25 cellular contexts compared by ENCODE assay signal in the genomic region with DNA sequence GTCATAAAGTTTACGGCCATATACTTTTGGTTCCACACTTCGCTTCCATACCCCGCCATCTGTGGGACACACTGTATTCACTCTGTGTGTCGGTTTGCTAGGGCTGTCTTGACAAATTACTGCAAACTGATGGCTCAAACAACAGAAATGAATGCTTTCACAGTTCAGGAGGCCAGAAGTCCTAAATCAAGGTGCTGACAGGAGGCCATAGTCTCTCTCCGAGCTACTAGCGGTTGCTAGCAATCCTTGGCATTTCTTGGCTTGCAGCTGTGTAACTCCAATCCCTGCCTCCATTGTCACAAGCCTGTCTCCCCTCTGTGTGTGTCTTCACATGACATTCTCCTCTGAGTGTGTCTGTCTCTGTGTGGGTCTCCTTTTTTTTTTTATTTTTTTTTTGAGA. TPM values are rescaled to one million over a fixed set of nuclear protein-coding genes. Genes with fewer than 3 reads are reported as not detected.
DNase-seq lines count a peak whose midpoint lies in the region; ATAC-seq, FAIRE-seq and TF ChIP-seq lines count a peak whose summit lies in the region.
"Had no signal": no experiment of that assay in that cellular context is flagged by ENCODE, and none has a peak within 500 bp of the region (broad histone marks: within the 10 kb centered on the region; RNA-seq: fewer than 3 reads in every experiment).

No MANE protein-coding gene starts in this region.

- H3K4me1 ChIP-seq in right cardiac atrium (ENCODE audit: control insufficient read depth, insufficient read depth, low read length) (peaks cover 6% of the 10 kb centered on the region), transverse colon (peaks cover 0 to 18% (median 6%) of the 10 kb centered on the region in 4 donors), pancreas (no peaks in the 10 kb centered on the region)

- no peaks in the 10 kb centered on the region for H3K36me3 ChIP-seq in transverse colon
- no peaks in the 10 kb centered on the region for H3K36me3 ChIP-seq in pancreas

- no peak overlapping the region for H3K4me3 ChIP-seq in right cardiac atrium (ENCODE audit: low read length)
- no peak overlapping the region for H3K4me3 ChIP-seq in transverse colon
- H3K4me3 ChIP-seq in pancreas: no peak overlapping the region

- H3K27ac ChIP-seq in right cardiac atrium (ENCODE audit: low read length) (peak overlapping the region; percentile 59), transverse colon (peak overlapping the region; percentile 19 to 94 (median 83)), pancreas (no peak overlapping the region)

- DNase-seq in right cardiac atrium: no peak
- DNase-seq in cardiac septum (ENCODE audit: low spot score): no peak
- DNase-seq in medulla oblongata (ENCODE audit: extremely low spot score): peak; percentile 65
- DNase-seq in renal cortical epithelial cell (ENCODE audit: low read depth): peak; percentile 41
- no peak for DNase-seq in transverse colon
- no peak for DNase-seq in pancreas
- DNase-seq in nucleus accumbens (lab: John Stamatoyannopoulos, UW): no peak
- DNase-seq in NCI-H2171 (lab: John Stamatoyannopoulos, UW): no peak
- DNase-seq: GOT3, HCEC 1CT, IMR-90, NCI-H1417, NCI-H1694 treated with DMSO at 0.1 percent for 48 hours, NCI-H2081 treated with DMSO at 0.1 percent for 48 hours, NCI-H446, NCI-H526, OCI-M1 had no signal

- TF ChIP-seq CTCF in transverse colon (IDR thresholded peaks at IDR 0.05): no peak
- TF ChIP-seq CTCF in pancreas (IDR thresholded peaks at IDR 0.05): no peak

- no peaks in the 10 kb centered on the region for H3K9me3 ChIP-seq in right cardiac atrium (ENCODE audit: control insufficient read depth, low read length)
- no peaks in the 10 kb centered on the region for H3K9me3 ChIP-seq in transverse colon
- H3K9me3 ChIP-seq in pancreas: no peaks in the 10 kb centered on the region

- WGBS in right cardiac atrium: 67% methylated on average over 6 of the region's 6 CpGs
- WGBS in transverse colon (ENCODE audit: low coverage in 1 of 2), 2 donors: 75 to 85% methylated on average over 5 to 6 of the region's 6 CpGs
- 81 to 87% methylated on average over 6 of the region's 6 CpGs for WGBS in pancreas, 2 donors

- H3K27me3 ChIP-seq in right cardiac atrium (ENCODE audit: control insufficient read depth, insufficient read depth): no peaks in the 10 kb centered on the region
- no peaks in the 10 kb centered on the region for H3K27me3 ChIP-seq in transverse colon
- no peaks in the 10 kb centered on the region for H3K27me3 ChIP-seq in pancreas

- intact Hi-C loops in right cardiac atrium (cut with DNase I) (no loop called here), cardiac septum (cut with DNase I) (no loop called here), transverse colon (cut with DNase I; ENCODE audit: low total_unique reads) (no loop called here), pancreas (cut with DNase I) (no loop called here)

- no peak for TF ChIP-seq POLR2A in transverse colon (IDR thresholded peaks at IDR 0.05)

- FAIRE-seq in pancreas (lab: Jason Lieb, UNC): no peak
- FAIRE-seq: A204.1, G401.6, GM12892, GM18507, HTR-8/SVneo, RCC 7860 had no signal

- TF ChIP-seq EP300 in transverse colon (IDR thresholded peaks at IDR 0.05; ENCODE audit: low read depth): no peak

- ATAC-seq in right cardiac atrium (no peak), pancreas (no peak)

- in situ Hi-C loops in transverse colon (cut with MboI; ENCODE audit: low pct_ligation_motif_present in 1 of 4, low pct_unique_long_range_greater_than_20kb in 1 of 4, low sequenced_read_pairs in 3 of 4): no loop called here

RNA-seq across cellular contexts. Expression of gene BMPR1A, which starts 29.0 kb away (rescaled TPM):
- total RNA-seq in right cardiac atrium (10 to 100 TPM; 60.4 to 92.0 (median 65.6) TPM), cardiac septum (60.0 TPM), renal cortical epithelial cell (57.0 and 92.9 TPM in 2 replicates), transverse colon (10 to 100 TPM; 29.3 to 45.2 (median 38.0) TPM), pancreas (10 to 100 TPM in 5 of 6 donors, 1 to 10 TPM in 1; 9.9 to 22.3 (median 13.5) TPM)
- polyA plus RNA-seq in right cardiac atrium (10.8 TPM), pancreas (1 to 10 TPM; 3.5 to 6.6 TPM)

RNA-seq across cellular contexts. Expression of gene LDB3, which starts 59.1 kb away (rescaled TPM):
- 1,000 to 10,000 TPM in 1 of 4 donors, 100 to 1,000 TPM in 3; 738 to 1,111 (median 934) TPM for total RNA-seq in right cardiac atrium
- 1,223 TPM for polyA plus RNA-seq in right cardiac atrium
- total RNA-seq in cardiac septum: 1,178 TPM
- 0.05 TPM in 1 of 2 replicates, not detected in the other for total RNA-seq in renal cortical epithelial cell
- total RNA-seq in transverse colon: 10 to 100 TPM in 1 of 4 donors, 1 to 10 TPM in 3; 2.2 to 32.5 (median 2.9) TPM
- total RNA-seq in pancreas: under 1 TPM; 0.14 to 0.59 (median 0.30) TPM
- polyA plus RNA-seq in pancreas: 1 to 10 TPM; 1.3 to 2.1 TPM
- total RNA-seq: Daoy had no signal
- polyA plus RNA-seq: CD14-positive monocyte had no signal

Comparison
In these comparisons a context has a peak if more than half of its experiments do, and no peak if none do; other contexts are left out.
1. DNase-seq: peak in medulla oblongata (single experiment) and renal cortical epithelial cell (single experiment); none in right cardiac atrium (0 of 3), cardiac septum (single experiment), transverse colon (single experiment), pancreas (0 of 6), nucleus accumbens (0 of 56) and NCI-H2171 (single experiment).
2. H3K27ac ChIP-seq: peak in right cardiac atrium (single experiment) and transverse colon (4 of 4); none in pancreas (0 of 4).
3. RNA of gene LDB3, which starts 59.1 kb away (total RNA-seq): 1,178 TPM in cardiac septum (single experiment) and 738 to 1,111 TPM in right cardiac atrium; 2.2 to 32.5 TPM in transverse colon, 0.14 to 0.59 TPM in pancreas and 0.05 TPM in renal cortical epithelial cell; every median in the first group is over 10 times any median in the second.